7 cellular contexts compared by ENCODE assay signal in the genomic region with DNA sequence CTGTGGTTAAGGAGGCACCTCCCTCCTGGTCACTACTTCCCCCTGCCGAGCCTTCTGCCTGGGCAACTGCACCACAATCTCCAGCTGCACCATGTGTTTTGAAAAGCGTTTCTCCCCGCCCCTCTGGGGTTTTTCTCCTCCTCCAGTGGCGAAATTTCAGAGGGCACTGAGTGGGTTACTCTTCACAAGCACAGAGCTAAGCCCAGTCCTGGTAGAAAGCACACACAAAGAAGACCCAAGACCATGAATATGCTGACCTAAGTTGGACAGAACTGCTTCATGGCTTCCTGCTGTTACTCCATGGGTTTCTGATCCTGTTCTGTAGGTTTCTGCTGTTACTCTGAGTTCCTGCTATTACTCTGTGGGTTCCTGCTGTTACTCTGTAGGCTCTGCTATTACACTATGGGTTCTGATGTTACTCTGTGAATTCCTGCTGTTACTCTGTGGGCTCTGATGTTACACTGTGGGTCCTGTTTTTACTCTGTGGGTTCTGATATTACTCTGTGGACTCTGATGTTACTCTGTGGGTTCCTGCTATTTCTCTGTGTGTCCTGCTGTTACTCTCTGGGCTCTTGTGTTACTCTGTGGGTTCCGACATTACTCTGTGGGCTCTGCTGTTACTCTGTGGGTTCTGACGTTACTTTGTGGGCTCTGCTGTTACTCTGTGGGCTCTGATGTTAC.
DNase-seq lines count a peak whose midpoint lies in the region; ATAC-seq, FAIRE-seq and TF ChIP-seq lines count a peak whose summit lies in the region.

No MANE protein-coding gene starts in this region.

- no peaks in the 10 kb centered on the region for H3F3A ChIP-seq in GM23338 (replicated peaks; ENCODE audit: low read depth)

- TF ChIP-seq CTCF in GM12878 (IDR thresholded peaks at IDR 0.05 in 2 of 3, conservative IDR thresholded peaks at IDR 0.05 in 1 of 3; ENCODE audit: control insufficient read depth in 2 of 3, extremely low read depth in 1 of 3, insufficient read depth in 1 of 3, low read depth in 3 of 3, low read length in 3 of 3) = peak in 1 of 3 experiments; percentile 7; a peak in 1 of 6 replicates
- no peak for TF ChIP-seq CTCF in GM23338 (conservative IDR thresholded peaks at IDR 0.05; ENCODE audit: low read depth in 2 of 2)

- RAD21 ChIA-PET in GM12878 (lab: Charles Lee; ENCODE audit: unreplicated experiment) = interaction anchor here (1.2 kb wide), 1 partner anchor 135 kb away, joined by 5 read pairs; no protein-coding TSS in a partner anchor

- no peak for TF ChIP-seq RAD21 in GM12878 (IDR thresholded peaks at IDR 0.05; ENCODE audit: insufficient read depth, low read depth, low read length)

- H3K36me3 ChIP-seq in MG63 (no peaks in the 10 kb centered on the region), GM12878 (ENCODE audit: control insufficient read depth in 2 of 2, insufficient read depth in 2 of 2, low read length in 1 of 2) (no peaks in the 10 kb centered on the region), mucosa of stomach (ENCODE audit: control insufficient read depth, insufficient read depth, low read length) (no peaks in the 10 kb centered on the region), GM23338 (ENCODE audit: insufficient read depth) (no peaks in the 10 kb centered on the region)

- TF ChIP-seq POLR2A in GM19193 (IDR thresholded peaks at IDR 0.05; ENCODE audit: extremely low read depth, insufficient read depth, insufficient read length) (peak; percentile 29), GM12878 (IDR thresholded peaks at IDR 0.05; ENCODE audit: low read depth, low read length) (no peak)

- H3K27ac ChIP-seq in GM12878 (ENCODE audit: control insufficient read depth, insufficient read depth) (peak overlapping the region; percentile 70), GM23338 (ENCODE audit: low read depth) (no peak overlapping the region)

- no peak overlapping the region for H3K27ac Mint-ChIP-seq in GM23338

- ATAC-seq in GM12878 = peak; percentile 62
- no peak for ATAC-seq in GM19452 (IDR thresholded peaks at IDR 0.05; ENCODE audit: unreplicated experiment)
- ATAC-seq in GM23338 = no peak

- TF ChIP-seq EP300 in GM12878 (IDR thresholded peaks at IDR 0.05; ENCODE audit: borderline replicate concordance in 1 of 2, control insufficient read depth in 1 of 2, low read depth in 2 of 2, low read length in 2 of 2) = peak in 1 of 2 experiments; percentile 29; a peak in 1 of 4 replicates

- H2AFZ ChIP-seq in GM12878 (ENCODE audit: control insufficient read depth, low read depth, low read length) (peak overlapping the region; percentile 42), GM23338 (no peak overlapping the region)

- in situ Hi-C loops in GM12878 (cut with MboI) = no loop called here

- no peaks in the 10 kb centered on the region; the same call in 2 of the 3 replicates for H3K36me3 Mint-ChIP-seq in GM23338 (ENCODE audit: low read depth)

- BruUV-seq in GM12878 (replicated peaks; lab: Mats Ljungman, UMichigan) = no TSS peak

- H3K79me2 ChIP-seq in GM12878 (ENCODE audit: control insufficient read depth, insufficient read depth, low read length) (no peaks in the 10 kb centered on the region; the same call in 1 of the 2 replicates), GM23338 (replicated peaks; ENCODE audit: insufficient read depth) (no peaks in the 10 kb centered on the region)

- H3K27me3 ChIP-seq in MG63 (no peaks in the 10 kb centered on the region; the same call in 1 of the 2 replicates), GM12878 (replicated peaks in 1 of 2; ENCODE audit: control insufficient read depth in 2 of 2, insufficient read depth in 2 of 2, low read length in 1 of 2) (no peaks in the 10 kb centered on the region), mucosa of stomach (ENCODE audit: control insufficient read depth, insufficient read depth, low read length) (no peaks in the 10 kb centered on the region), GM23338 (ENCODE audit: insufficient read depth) (peaks cover 27% of the 10 kb centered on the region)

- CTCF ChIA-PET in GM12878 (lab: Yijun Ruan, JAX) = interaction anchor here (0.8 kb wide), 1 partner anchor 63 kb away, joined by 3 read pairs; no protein-coding TSS in a partner anchor

- H4K20me1 ChIP-seq in GM12878 (ENCODE audit: control insufficient read depth, insufficient read depth) = no peaks in the 10 kb centered on the region
- H4K20me1 ChIP-seq in GM23338 (replicated peaks; ENCODE audit: insufficient read depth) = peaks cover 2% of the 10 kb centered on the region; the same call in 1 of the 2 replicates

- H3K4me1 Mint-ChIP-seq in GM23338 = peaks cover 3% of the 10 kb centered on the region; the same call in 2 of the 3 replicates

- 6% methylated on average over 6 of the region's 6 CpGs for WGBS in GM12878 (ENCODE audit: insufficient coverage, insufficient replicate concordance, low lambda C conversion rate, missing lambda C conversion rate)

- POLR2A ChIA-PET in GM12878 (lab: Charles Lee) = no interaction called here

- H3K9me2 ChIP-seq in GM23338 (ENCODE audit: insufficient read depth) = no peaks in the 10 kb centered on the region

- H3K9me3 ChIP-seq in MG63 = no peaks in the 10 kb centered on the region
- H3K9me3 ChIP-seq in GM12878 (replicated peaks; ENCODE audit: control insufficient read depth, insufficient read depth, low read length) = no peaks in the 10 kb centered on the region
- H3K9me3 ChIP-seq in mucosa of stomach (ENCODE audit: control insufficient read depth, low read length) = no peaks in the 10 kb centered on the region

- no peaks in the 10 kb centered on the region for H3K9me3 Mint-ChIP-seq in GM23338

- H3K4me1 ChIP-seq in GM12878 (ENCODE audit: control insufficient read depth, insufficient read depth, low read length) = peaks cover 7% of the 10 kb centered on the region
- peaks cover 6% of the 10 kb centered on the region for H3K4me1 ChIP-seq in mucosa of stomach (ENCODE audit: control insufficient read depth, insufficient read depth, low read length)
- H3K4me1 ChIP-seq in GM23338 (ENCODE audit: insufficient read depth) = no peaks in the 10 kb centered on the region

- intact Hi-C loops in GM12878 (cut with micrococcal nuclease; ENCODE audit: unreplicated experiment) = loop anchor here (5.0 kb wide), 1 partner anchor 119 kb away; no protein-coding TSS in a partner anchor

- H3K4me2 ChIP-seq in GM12878 (ENCODE audit: control insufficient read depth, insufficient read depth) (peak overlapping the region; percentile 51), GM23338 (no peak overlapping the region)

- SMC1A ChIA-PET in GM12878 (lab: Charles Lee; ENCODE audit: uncharacterized antibody, unreplicated experiment) = interaction anchor here (0.8 to 1.1 kb wide), 2 partner anchors 121 to 135 kb away, joined by 3 to 4 read pairs; no protein-coding TSS in a partner anchor

- no peak overlapping the region for H3K4me3 Mint-ChIP-seq in GM23338

- FAIRE-seq in GM12878 (lab: Jason Lieb, UNC) (peak; percentile 31), urothelium cell line (lab: Jason Lieb, UNC) (no peak)

- H3K9ac ChIP-seq in GM12878 (ENCODE audit: control insufficient read depth, insufficient read depth, low read length) (peak overlapping the region; percentile 44; the same call in 1 of the 2 replicates), mucosa of stomach (ENCODE audit: low read length) (peak overlapping the region; percentile 25)

- DNase-seq in MG63 (peak; percentile 27), GM12878 (ENCODE audit: low read depth, low spot score) (peak; percentile 48), GM23338 (ENCODE audit: low spot score) (no peak), urothelium cell line (ENCODE audit: low spot score) (no peak)

- no peak overlapping the region for H3K4me3 ChIP-seq in MG63
- H3K4me3 ChIP-seq in GM12878 = peak overlapping the region; percentile 37; the same call in 1 of the 2 replicates
- no peak overlapping the region for H3K4me3 ChIP-seq in mucosa of stomach (ENCODE audit: low read length)
- no peak overlapping the region for H3K4me3 ChIP-seq in GM23338

- peaks cover 21% of the 10 kb centered on the region for H3K27me3 Mint-ChIP-seq in GM23338 (ENCODE audit: insufficient read depth, low read depth, poor library complexity)

TF ChIP-seq in GM12878, 131 proteins besides CTCF, POLR2A, EP300 and RAD21 (continues in another document):
- TF ChIP-seq BCL11A (IDR thresholded peaks at IDR 0.05; ENCODE audit: low read depth, low read length) (no peak), SREBF2 (IDR thresholded peaks at IDR 0.05; ENCODE audit: low read length) (no peak), ATF7 (IDR thresholded peaks at IDR 0.05; ENCODE audit: low read depth) (peak; percentile 57), CHD1 (IDR thresholded peaks at IDR 0.05; ENCODE audit: low read depth, low read length) (no peak), SIN3A (IDR thresholded peaks at IDR 0.05; ENCODE audit: low read depth, low read length) (no peak), GATAD2B (conservative IDR thresholded peaks at IDR 0.05; ENCODE audit: low read depth) (peak; percentile 63; the same call in 1 of the 2 replicates), SIX5 (IDR thresholded peaks at IDR 0.05; ENCODE audit: low read depth, low read length, severe bottlenecking) (no peak), CHD2 (IDR thresholded peaks at IDR 0.05; ENCODE audit: borderline replicate concordance, low read depth, low read length) (0 out of 2 replicates have a peak, but pooled peaks have one; percentile 18), ZNF384 (IDR thresholded peaks at IDR 0.05; ENCODE audit: borderline replicate concordance, low read depth, low read length) (no peak)

TF ChIP-seq in GM23338, 12 proteins besides CTCF, POLR2A, EP300 and RAD21 (continues in another document):
- TF ChIP-seq NANOG (IDR thresholded peaks at IDR 0.05; ENCODE audit: borderline replicate concordance) (no peak), POLR2AphosphoS5 (IDR thresholded peaks at IDR 0.05; ENCODE audit: low read depth) (no peak), ZNF331 (CRISPR knock-in tag; IDR thresholded peaks at IDR 0.05; ENCODE audit: low read depth) (no peak)

Comparison
In these comparisons a context has a peak if more than half of its experiments do, and no peak if none do; other contexts are left out.
1. DNase-seq: peak in MG63 (single experiment) and GM12878 (single experiment); none in GM23338 (single experiment) and urothelium cell line (single experiment).